Comparison of ENCODE assay signal across 24 cellular contexts in the genomic region with DNA sequence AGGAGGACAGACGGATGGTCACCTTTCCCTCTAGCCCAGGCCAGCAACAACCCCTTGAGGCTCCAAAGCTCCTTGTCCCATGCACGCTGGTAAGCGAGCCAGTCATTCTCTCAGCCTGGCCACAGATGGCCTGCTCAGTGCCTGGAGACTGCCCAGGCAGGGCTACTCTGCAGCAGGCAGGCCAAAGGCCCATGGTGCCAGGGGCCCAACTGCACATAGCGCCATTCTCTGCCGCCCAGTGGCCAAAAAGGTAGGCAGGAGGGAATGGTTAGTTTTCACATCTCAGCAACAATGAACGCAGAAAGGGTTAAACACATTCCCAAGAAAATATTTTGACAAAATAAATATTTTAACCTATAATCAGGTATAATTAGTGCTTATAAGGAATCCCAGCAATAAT. TPM values are rescaled to one million over a fixed set of nuclear protein-coding genes. Genes with fewer than 3 reads are reported as not detected.
DNase-seq lines count a peak whose midpoint lies in the region; ATAC-seq and TF ChIP-seq lines count a peak whose summit lies in the region.
"Had no signal": no experiment of that assay in that cellular context is flagged by ENCODE, and none has a peak within 500 bp of the region (broad histone marks: within the 10 kb centered on the region; RNA-seq: fewer than 3 reads in every experiment).

No MANE protein-coding gene starts in this region.

- H3K4me1 ChIP-seq in SK-N-SH (ENCODE audit: control insufficient read depth in 1 of 2, insufficient read depth in 2 of 2, low read depth in 1 of 2, low read length in 1 of 2) (peaks cover 9 to 94% of the 10 kb centered on the region in 2 experiments; a peak in 3 of 4 replicates), mesenchymal stem cell (ENCODE audit: control insufficient read depth, insufficient read depth, low read depth, low read length) (peaks cover 33% of the 10 kb centered on the region), colonic mucosa (peaks cover 11% of the 10 kb centered on the region)

- no peak overlapping the region for H3K23ac ChIP-seq in mesenchymal stem cell (ENCODE audit: low read length in 2 of 2)

- H2AFZ ChIP-seq in SK-N-SH (ENCODE audit: low read depth) (no peak overlapping the region), mesenchymal stem cell (ENCODE audit: low read depth, low read length) (no peak overlapping the region)

- intact Hi-C loops in colonic mucosa (cut with DNase I) = no loop called here

- H4K91ac ChIP-seq in mesenchymal stem cell (ENCODE audit: low read length) = peak overlapping the region; percentile 31

- H3K4me3 ChIP-seq in SK-N-SH (ENCODE audit: low read depth in 2 of 2, low read length in 1 of 2) = no peak overlapping the region
- H3K4me3 ChIP-seq in mesenchymal stem cell (ENCODE audit: insufficient read depth in 1 of 2, low read depth in 1 of 2, low read length in 2 of 2) = no peak overlapping the region
- no peak overlapping the region for H3K4me3 ChIP-seq in colonic mucosa
- no peak overlapping the region for H3K4me3 ChIP-seq in foreskin fibroblast (ENCODE audit: low read depth in 1 of 2, low read length in 2 of 2)
- H3K4me3 ChIP-seq: ascending aorta, cardiac muscle cell, mucosa of descending colon, skin epidermis, thoracic aorta had no signal

- 98% methylated on average over 5 of the region's 6 CpGs for WGBS in SK-N-SH (ENCODE audit: low lambda C conversion rate)
- 98% methylated on average over 5 of the region's 6 CpGs for WGBS in mesenchymal stem cell

- no peak for TF ChIP-seq EP300 in SK-N-SH (IDR thresholded peaks at IDR 0.05; ENCODE audit: borderline replicate concordance in 1 of 2, low read depth in 1 of 2, low read length in 1 of 2)

- CTCF ChIA-PET in SK-N-SH (lab: Yijun Ruan, JAX) = interaction anchor here (1.0 to 8.1 kb wide), 4 partner anchors 16 to 163 kb away, joined by 3 to 48 read pairs (median 10); partner anchors contain the start of gene RAI1

- no peak overlapping the region for H2BK5ac ChIP-seq in mesenchymal stem cell (ENCODE audit: low read depth, low read length, poor library complexity, severe bottlenecking)

- H2BK12ac ChIP-seq in mesenchymal stem cell (ENCODE audit: low read length in 2 of 2) = no peak overlapping the region

- H3K79me2 ChIP-seq in SK-N-SH (ENCODE audit: insufficient read depth) = no peaks in the 10 kb centered on the region

- H4K8ac ChIP-seq in mesenchymal stem cell (ENCODE audit: low read length) = no peak overlapping the region

- TF ChIP-seq RAD21 in SK-N-SH (IDR thresholded peaks at IDR 0.05; ENCODE audit: low read length) = no peak

- H3K27me3 ChIP-seq in SK-N-SH (ENCODE audit: insufficient read depth) = no peaks in the 10 kb centered on the region
- H3K27me3 ChIP-seq in mesenchymal stem cell (ENCODE audit: control insufficient read depth in 1 of 2, insufficient read depth in 1 of 2, low read length in 2 of 2) = no peaks in the 10 kb centered on the region
- H3K27me3 ChIP-seq in colonic mucosa = no peaks in the 10 kb centered on the region
- H3K27me3 ChIP-seq: ascending aorta, cardiac muscle cell had no signal

- H3K14ac ChIP-seq in mesenchymal stem cell (ENCODE audit: low read length in 2 of 2) = no peak overlapping the region

- DNase-seq in SK-N-SH (peak; percentile 32), cerebellum (ENCODE audit: low spot score) (peak; percentile 85), mesenchymal stem cell (no peak), substantia nigra (lab: John Stamatoyannopoulos, UW) (peak in 30 of 49 donors; percentile 7 to 77 (median 52)), NOMO-1 (lab: John Stamatoyannopoulos, UW; ENCODE audit: unreplicated experiment in 2 of 2) (no peak), colonic mucosa (no peak), foreskin fibroblast (no peak)
- DNase-seq: activated T-cell treated with anti-CD3 and anti-CD28 coated beads, Interleukin-2, amount 50 U/mL, for 72 hours; Calu3; GOT3; MM.1S; natural killer cell; NCI-H2029 treated with DMSO at 0.1 percent for 48 hours; PC-3; T-helper 2 cell had no signal

- no peak overlapping the region for H2BK120ac ChIP-seq in mesenchymal stem cell (ENCODE audit: low read depth, low read length)

- no peak overlapping the region for H3K18ac ChIP-seq in mesenchymal stem cell (ENCODE audit: low read depth in 1 of 2, low read length in 2 of 2)

- ATAC-seq in SK-N-SH treated with all-trans-retinoic acid at 6 μM for 48 hours = no peak
- ATAC-seq: activated T-cell treated with anti-CD3 and anti-CD28 coated beads, Interleukin-2, amount 50 U/mL, for 72 hours; mucosa of descending colon; natural killer cell; PC-3; stimulated activated memory B cell treated with anti-CD40 and anti-IgM and Interleukin-4, amounts not matched to agents 10 μg/mL and 1 μg/mL and 100 μg/mL, for 72 hours had no signal

- no peak overlapping the region for H3K4ac ChIP-seq in mesenchymal stem cell (ENCODE audit: low read depth in 1 of 2, low read length in 2 of 2)

- H3F3A ChIP-seq in SK-N-SH (replicated peaks; ENCODE audit: insufficient read depth) = peaks cover 7% of the 10 kb centered on the region

- H3K9ac ChIP-seq in SK-N-SH (no peak overlapping the region), mesenchymal stem cell (ENCODE audit: low read length) (no peak overlapping the region), colonic mucosa (ENCODE audit: low read depth in 2 of 2, low read length in 2 of 2) (no peak overlapping the region)
- H3K9ac ChIP-seq: KMS-11 had no signal

- peaks cover 0 to 26% of the 10 kb centered on the region in 2 experiments for H3K36me3 ChIP-seq in SK-N-SH (replicated peaks in 1 of 2; ENCODE audit: control insufficient read depth in 1 of 2, insufficient read depth in 2 of 2, low read length in 1 of 2)
- H3K36me3 ChIP-seq in mesenchymal stem cell (ENCODE audit: control insufficient read depth in 1 of 2, insufficient read depth in 2 of 2, low read depth in 1 of 2, low read length in 2 of 2) = peaks cover 13 to 38% of the 10 kb centered on the region in 2 experiments
- no peaks in the 10 kb centered on the region for H3K36me3 ChIP-seq in colonic mucosa
- H3K36me3 ChIP-seq: cardiac muscle cell had no signal

- peak overlapping the region in 1 of 2 experiments; percentile 76; a peak in 2 of 4 replicates for H3K27ac ChIP-seq in SK-N-SH (ENCODE audit: low read depth in 2 of 2, low read length in 1 of 2)
- no peak overlapping the region for H3K27ac ChIP-seq in mesenchymal stem cell (ENCODE audit: low read length, poor library complexity, severe bottlenecking)
- H3K27ac ChIP-seq in substantia nigra (ENCODE audit: low read depth, low read length, poor library complexity, severe bottlenecking) = peak overlapping the region; percentile 75
- no peak overlapping the region for H3K27ac ChIP-seq in colonic mucosa
- H3K27ac ChIP-seq: 22Rv1, ascending aorta, cardiac muscle cell, KMS-11, thoracic aorta had no signal

- H2BK15ac ChIP-seq in mesenchymal stem cell (ENCODE audit: low read depth, poor library complexity, severe bottlenecking) = no peak overlapping the region

- no peaks in the 10 kb centered on the region for H3K9me2 ChIP-seq in SK-N-SH

- H3K4me2 ChIP-seq in SK-N-SH = no peak overlapping the region
- H3K4me2 ChIP-seq in mesenchymal stem cell (ENCODE audit: low read length, poor library complexity, severe bottlenecking) = no peak overlapping the region
- H3K4me2 ChIP-seq: KMS-11 had no signal

- no peaks in the 10 kb centered on the region for H3K79me1 ChIP-seq in mesenchymal stem cell (replicated peaks; ENCODE audit: low read length, poor library complexity, severe bottlenecking)

- H4K20me1 ChIP-seq in SK-N-SH (ENCODE audit: insufficient read depth) = no peaks in the 10 kb centered on the region

- H3K9me3 ChIP-seq in SK-N-SH (no peaks in the 10 kb centered on the region), mesenchymal stem cell (ENCODE audit: control insufficient read depth, low read length) (no peaks in the 10 kb centered on the region), colonic mucosa (no peaks in the 10 kb centered on the region)
- H3K9me3 ChIP-seq: ascending aorta, mucosa of descending colon, thoracic aorta had no signal

- POLR2A ChIA-PET in SK-N-SH (lab: Yijun Ruan, JAX) = interaction anchor here (0.8 kb wide), 1 partner anchor 13 kb away, joined by 3 read pairs; no protein-coding TSS in a partner anchor

- H2AK5ac ChIP-seq in mesenchymal stem cell (ENCODE audit: low read length, severe bottlenecking) = no peak overlapping the region

- TF ChIP-seq CTCF in SK-N-SH (IDR thresholded peaks at IDR 0.05) (no peak), colonic mucosa (IDR thresholded peaks at IDR 0.05) (no peak), foreskin fibroblast (IDR thresholded peaks at IDR 0.05; ENCODE audit: low read depth, low read length) (no peak)

TF ChIP-seq in SK-N-SH, 30 proteins besides CTCF, POLR2A, EP300 and RAD21 (continues in another document):
- no peak for TF ChIP-seq USF1 (IDR thresholded peaks at IDR 0.05; ENCODE audit: borderline replicate concordance, low read depth)
- no peak for TF ChIP-seq JUND (IDR thresholded peaks at IDR 0.05)
- TF ChIP-seq TEAD4 (IDR thresholded peaks at IDR 0.05; ENCODE audit: borderline replicate concordance, insufficient read depth) = no peak
- no peak for TF ChIP-seq CHD2 (IDR thresholded peaks at IDR 0.05; ENCODE audit: low read length, partially characterized antibody)
- TF ChIP-seq FOSL2 (IDR thresholded peaks at IDR 0.05; ENCODE audit: borderline replicate concordance, low read depth) = no peak

TF ChIP-seq in SK-N-SH treated with all-trans-retinoic acid at 6 μM for 48 hours, 23 proteins besides CTCF, POLR2A, EP300 and RAD21:
- TF ChIP-seq, protein P1, sequence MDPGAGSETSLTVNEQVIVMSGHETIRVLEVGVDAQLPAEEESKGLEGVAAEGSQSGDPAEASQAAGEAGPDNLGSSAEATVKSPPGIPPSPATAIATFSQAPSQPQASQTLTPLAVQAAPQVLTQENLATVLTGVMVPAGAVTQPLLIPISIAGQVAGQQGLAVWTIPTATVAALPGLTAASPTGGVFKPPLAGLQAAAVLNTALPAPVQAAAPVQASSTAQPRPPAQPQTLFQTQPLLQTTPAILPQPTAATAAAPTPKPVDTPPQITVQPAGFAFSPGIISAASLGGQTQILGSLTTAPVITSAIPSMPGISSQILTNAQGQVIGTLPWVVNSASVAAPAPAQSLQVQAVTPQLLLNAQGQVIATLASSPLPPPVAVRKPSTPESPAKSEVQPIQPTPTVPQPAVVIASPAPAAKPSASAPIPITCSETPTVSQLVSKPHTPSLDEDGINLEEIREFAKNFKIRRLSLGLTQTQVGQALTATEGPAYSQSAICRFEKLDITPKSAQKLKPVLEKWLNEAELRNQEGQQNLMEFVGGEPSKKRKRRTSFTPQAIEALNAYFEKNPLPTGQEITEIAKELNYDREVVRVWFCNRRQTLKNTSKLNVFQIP (CRISPR knock-in tag; IDR thresholded peaks at IDR 0.05; ENCODE audit: borderline replicate concordance, low read depth) = no peak
- no peak for TF ChIP-seq ARNTL (CRISPR knock-in tag; IDR thresholded peaks at IDR 0.05; ENCODE audit: borderline replicate concordance, low read depth)
- no peak for TF ChIP-seq CSDC2 (CRISPR knock-in tag; IDR thresholded peaks at IDR 0.05)

RNA-seq across cellular contexts. Expression of gene SREBF1, which starts 7.7 kb away (rescaled TPM):
- 15.9 and 20.4 TPM in 2 replicates for polyA plus RNA-seq in SK-N-SH (2012; rRNA removed)
- 5.3 and 8.6 TPM in 2 replicates for polyA plus RNA-seq in SK-N-SH (2012; cell fraction: cytosol; rRNA removed)
- polyA plus RNA-seq in SK-N-SH (2012; cell fraction: nucleus; rRNA removed) = 92.2 and 140 TPM in 2 replicates
- total RNA-seq in cerebellum (11.8 TPM), colonic mucosa (100 to 1,000 TPM; 170 to 174 TPM)
- 89.9 TPM for polyA plus RNA-seq in mesenchymal stem cell (2013, experiment 1 of 2)
- 89.1 TPM for polyA plus RNA-seq in mesenchymal stem cell (2013, experiment 2 of 2)

Comparison
In these comparisons a context has a peak if more than half of its experiments do, and no peak if none do; other contexts are left out.
1. DNase-seq: peak in SK-N-SH (single experiment), cerebellum (single experiment) and substantia nigra (30 of 49); none in mesenchymal stem cell (single experiment), NOMO-1 (0 of 2), colonic mucosa (single experiment) and foreskin fibroblast (0 of 2).
2. RNA of gene SREBF1, which starts 7.7 kb away (total RNA-seq): 170 to 174 TPM in colonic mucosa; 11.8 TPM in cerebellum (single experiment); every median in the first group is over 10 times any median in the second.